In the genomic region with DNA sequence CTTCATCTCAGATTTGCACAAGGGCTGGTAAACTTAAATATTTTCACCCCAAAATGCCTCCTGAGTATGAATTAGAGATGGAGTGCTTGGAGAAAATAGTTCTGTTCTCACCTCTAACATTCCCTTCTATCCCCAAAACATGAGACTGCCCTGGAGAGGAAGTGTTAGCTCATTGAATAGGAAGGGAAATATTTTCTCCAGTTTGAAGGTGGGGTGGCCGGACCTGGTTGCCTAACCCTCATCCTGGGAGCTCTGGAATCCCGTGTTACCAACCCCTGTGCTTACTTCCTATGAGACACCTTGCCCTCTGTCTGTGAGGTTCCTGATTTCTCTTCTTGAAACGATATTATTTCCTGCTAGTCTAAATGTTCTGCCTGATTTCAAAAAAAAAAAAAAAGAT, we compare ENCODE assay signal across 8 cellular contexts. TPM values are rescaled to one million over a fixed set of nuclear protein-coding genes. Genes with fewer than 3 reads are reported as not detected.
DNase-seq lines count a peak whose midpoint lies in the region; ATAC-seq and TF ChIP-seq lines count a peak whose summit lies in the region.

No MANE protein-coding gene starts in this region.

- peaks cover 21 to 36% of the 10 kb centered on the region in 2 donors for H3K4me1 ChIP-seq in thoracic aorta (ENCODE audit: control insufficient read depth in 1 of 2, low read depth in 2 of 2)

- H3K27ac Mint-ChIP-seq in T-helper 2 cell treated with Interferon-gamma antibody and Interleukin-4, amounts not matched to agents 5 μg/mL and 100 μg/mL, for 36 hours, result no peak overlapping the region
- no peak overlapping the region for H3K27ac Mint-ChIP-seq in activated naive CD8-positive, alpha-beta T cell treated with anti-CD3 and anti-CD28 coated beads, Interleukin-2, amount 50 U/mL, for 24 hours

- H3K4me3 ChIP-seq in thoracic aorta, result peak overlapping the region; percentile 77

- no peak for TF ChIP-seq CTCF in thoracic aorta (IDR thresholded peaks at IDR 0.05)

- H3K9me3 ChIP-seq in thoracic aorta, result no peaks in the 10 kb centered on the region

- no peaks in the 10 kb centered on the region for H3K36me3 ChIP-seq in thoracic aorta

- H3K27me3 Mint-ChIP-seq in T-helper 2 cell treated with Interferon-gamma antibody and Interleukin-4, amounts not matched to agents 5 μg/mL and 100 μg/mL, for 36 hours (ENCODE audit: low read depth), result peaks cover 23% of the 10 kb centered on the region
- no peaks in the 10 kb centered on the region for H3K27me3 Mint-ChIP-seq in activated naive CD8-positive, alpha-beta T cell treated with anti-CD3 and anti-CD28 coated beads, Interleukin-2, amount 50 U/mL, for 24 hours

- H3K27me3 ChIP-seq in layer of hippocampus (ENCODE audit: control insufficient read depth, insufficient read depth, low read length), result no peaks in the 10 kb centered on the region
- H3K27me3 ChIP-seq in thoracic aorta (replicated peaks; ENCODE audit: insufficient read depth), result no peaks in the 10 kb centered on the region

- ATAC-seq in activated naive CD8-positive, alpha-beta T cell treated with anti-CD3 and anti-CD28 coated beads, Interleukin-2, amount 50 U/mL, for 24 hours, result no peak
- no peak for ATAC-seq in thoracic aorta (ENCODE audit: insufficient number of reproducible peaks, low FRiP score, low read depth)
- no peak for ATAC-seq in HG03045 (IDR thresholded peaks at IDR 0.05; ENCODE audit: unreplicated experiment)
- ATAC-seq in HG03378 (IDR thresholded peaks at IDR 0.05; ENCODE audit: unreplicated experiment), result no peak

- H3K27ac ChIP-seq in layer of hippocampus (ENCODE audit: low read depth, low read length) (peak overlapping the region; percentile 88), thoracic aorta (peak overlapping the region; percentile 83 to 90)

- no peak for DNase-seq in T-helper 2 cell treated with Interferon-gamma antibody and Interleukin-4, amounts not matched to agents 5 μg/mL and 100 μg/mL, for 36 hours (ENCODE audit: low spot score)
- DNase-seq in T-helper 2 cell, result no peak
- no peak for DNase-seq in activated naive CD8-positive, alpha-beta T cell treated with anti-CD3 and anti-CD28 coated beads, Interleukin-2, amount 50 U/mL, for 24 hours
- DNase-seq in thoracic aorta (ENCODE audit: low spot score), result no peak
- no peak for DNase-seq in HPDE6-E6E7 (ENCODE audit: extremely low spot score)

- H3K4me1 Mint-ChIP-seq in T-helper 2 cell treated with Interferon-gamma antibody and Interleukin-4, amounts not matched to agents 5 μg/mL and 100 μg/mL, for 36 hours (ENCODE audit: low read depth), result peaks cover 24% of the 10 kb centered on the region
- H3K4me1 Mint-ChIP-seq in activated naive CD8-positive, alpha-beta T cell treated with anti-CD3 and anti-CD28 coated beads, Interleukin-2, amount 50 U/mL, for 24 hours, result peaks cover 36% of the 10 kb centered on the region

- H3K4me3 Mint-ChIP-seq in T-helper 2 cell treated with Interferon-gamma antibody and Interleukin-4, amounts not matched to agents 5 μg/mL and 100 μg/mL, for 36 hours, result peak overlapping the region; percentile 85
- peak overlapping the region; percentile 85 for H3K4me3 Mint-ChIP-seq in activated naive CD8-positive, alpha-beta T cell treated with anti-CD3 and anti-CD28 coated beads, Interleukin-2, amount 50 U/mL, for 24 hours

- peaks cover 15% of the 10 kb centered on the region for H3K9me3 Mint-ChIP-seq in T-helper 2 cell treated with Interferon-gamma antibody and Interleukin-4, amounts not matched to agents 5 μg/mL and 100 μg/mL, for 36 hours
- H3K9me3 Mint-ChIP-seq in activated naive CD8-positive, alpha-beta T cell treated with anti-CD3 and anti-CD28 coated beads, Interleukin-2, amount 50 U/mL, for 24 hours, result peaks cover 10% of the 10 kb centered on the region

- peaks cover 6% of the 10 kb centered on the region for H3K36me3 Mint-ChIP-seq in T-helper 2 cell treated with Interferon-gamma antibody and Interleukin-4, amounts not matched to agents 5 μg/mL and 100 μg/mL, for 36 hours (ENCODE audit: low read depth)
- peaks cover 24% of the 10 kb centered on the region for H3K36me3 Mint-ChIP-seq in activated naive CD8-positive, alpha-beta T cell treated with anti-CD3 and anti-CD28 coated beads, Interleukin-2, amount 50 U/mL, for 24 hours (ENCODE audit: low read depth)

RNA-seq across cellular contexts. Expression of gene IFIT2, which starts 0.8 kb away (rescaled TPM):
- total RNA-seq in thoracic aorta, result 10 to 100 TPM in 1 of 2 donors, 1 to 10 TPM in 1; 5.9 to 17.1 TPM

RNA-seq across cellular contexts. Expression of gene IFIT3, which starts 25.2 kb away (rescaled TPM):
- total RNA-seq in thoracic aorta, result 10 to 100 TPM in 1 of 2 donors, 1 to 10 TPM in 1; 9.6 to 22.7 TPM

RNA-seq across cellular contexts. Expression of gene LIPA, which starts 51.1 kb away (rescaled TPM):
- total RNA-seq in thoracic aorta, result 10 to 100 TPM; 39.7 to 44.2 TPM
